In the genomic region with DNA sequence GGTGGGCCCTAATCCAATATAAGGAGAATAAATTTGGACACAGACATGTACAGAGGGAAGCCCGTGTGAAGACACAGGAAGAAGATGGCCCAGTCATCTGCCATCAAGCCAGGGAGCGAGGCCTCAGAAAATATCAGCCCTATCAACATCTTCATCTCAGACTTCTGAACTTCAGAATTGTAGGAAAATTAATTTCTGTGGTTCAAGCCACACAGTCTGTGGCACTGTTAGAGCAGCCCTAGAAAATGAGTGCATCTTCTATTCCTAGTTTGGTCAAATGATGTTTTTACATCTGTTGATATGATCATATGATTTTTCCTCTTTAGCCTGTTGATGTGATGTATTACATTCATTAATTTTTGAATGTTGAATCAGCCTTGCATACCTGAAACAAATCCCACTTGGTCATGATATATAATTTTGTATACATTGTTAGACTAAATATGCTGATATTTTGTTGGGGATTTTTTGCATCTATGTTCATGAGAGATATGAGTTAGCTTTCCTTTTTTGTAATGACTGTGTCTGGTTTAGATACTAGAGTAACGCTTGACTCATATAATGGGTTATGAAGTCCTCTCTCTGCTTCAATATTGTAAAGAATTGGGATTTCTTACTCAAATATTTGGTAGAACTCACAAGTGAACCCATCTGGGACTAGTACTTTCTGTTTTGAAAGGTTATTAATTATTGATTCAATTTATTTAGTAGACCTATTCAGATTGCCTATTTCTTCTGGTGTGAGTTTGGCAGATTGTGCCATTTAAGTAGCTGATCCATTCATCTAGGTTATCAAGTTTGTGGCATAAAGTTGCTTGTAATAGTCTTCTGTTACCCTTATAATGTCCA, we compare ENCODE assay signal across 16 cellular contexts.
DNase-seq lines count a peak whose midpoint lies in the region; ATAC-seq and TF ChIP-seq lines count a peak whose summit lies in the region.
"Had no signal": no experiment of that assay in that cellular context is flagged by ENCODE, and none has a peak within 500 bp of the region (broad histone marks: within the 10 kb centered on the region; RNA-seq: fewer than 3 reads in every experiment).

No MANE protein-coding gene starts in this region.

- intact Hi-C loops in cardiac septum (cut with DNase I), result no loop called here
- intact Hi-C loops in CD4-positive, alpha-beta T cell (cut with DNase I, micrococcal nuclease), result no loop called here

- no peaks in the 10 kb centered on the region for H3K4me1 Mint-ChIP-seq in CD4-positive, alpha-beta T cell (ENCODE audit: low read depth)
- H3K4me1 Mint-ChIP-seq: activated CD4-positive, alpha-beta T cell treated with anti-CD3 and anti-CD28 coated beads, Interleukin-2, amount 10 ng/mL, durations not matched to agents 24 days and 14 days had no signal

- H3K36me3 Mint-ChIP-seq in CD4-positive, alpha-beta T cell (ENCODE audit: low read depth), result no peaks in the 10 kb centered on the region
- H3K36me3 Mint-ChIP-seq: activated naive CD8-positive, alpha-beta T cell had no signal

- DNase-seq in activated CD4-positive, CD25-positive, alpha-beta regulatory T cell treated with anti-CD3 and anti-CD28 coated beads, Interleukin-2, amount 50 U/mL, for 72 hours, result no peak
- DNase-seq in islet precursor cell, result peak; percentile 16
- DNase-seq in cardiac septum (ENCODE audit: low spot score), result no peak
- DNase-seq in CD4-positive, alpha-beta T cell, result no peak
- no peak for DNase-seq in activated gamma-delta T cell (lab: John Stamatoyannopoulos, UW)
- DNase-seq: activated CD4-positive, alpha-beta T cell treated with anti-CD3 and anti-CD28 coated beads, Interleukin-2, amount 10 ng/mL, durations not matched to agents 24 days and 14 days; HCEC 1CT; KBM-7; NCI-H187 treated with DMSO at 0.1 percent for 48 hours; stimulated activated CD4-positive, alpha-beta T cell treated with anti-CD3 and anti-CD28 coated beads, Interleukin-4, amount 100 ng/mL, for 24 hours had no signal

- no peaks in the 10 kb centered on the region for H3K9me3 ChIP-seq in CD4-positive, alpha-beta T cell (ENCODE audit: control insufficient read depth, low read length)

- H3K27me3 Mint-ChIP-seq in CD4-positive, alpha-beta T cell, result peaks cover 4% of the 10 kb centered on the region

- ATAC-seq in activated CD4-positive, CD25-positive, alpha-beta regulatory T cell treated with anti-CD3 and anti-CD28 coated beads, Interleukin-2, amount 50 U/mL, for 24 hours, result peak; percentile 21 to 43
- ATAC-seq in GM21723 (IDR thresholded peaks at IDR 0.05; ENCODE audit: unreplicated experiment) (peak; percentile 77), HG03103 (IDR thresholded peaks at IDR 0.05; ENCODE audit: low read depth, unreplicated experiment) (peak; percentile 53)
- no peak for ATAC-seq in CD4-positive, alpha-beta T cell (ENCODE audit: poor library complexity)

- POLR2A ChIA-PET in CD4-positive, alpha-beta T cell (lab: Charles Lee), result no interaction called here

- H3K27me3 ChIP-seq in CD4-positive, alpha-beta T cell (ENCODE audit: control insufficient read depth, insufficient read depth, low read length), result no peaks in the 10 kb centered on the region

- H3K27ac Mint-ChIP-seq in CD4-positive, alpha-beta T cell, result no peak overlapping the region
- H3K27ac Mint-ChIP-seq: activated CD4-positive, alpha-beta T cell treated with anti-CD3 and anti-CD28 coated beads, Interleukin-2, amount 10 ng/mL, durations not matched to agents 24 days and 14 days; activated naive CD8-positive, alpha-beta T cell; progenitor cell of endocrine pancreas had no signal

- no peak for TF ChIP-seq CTCF in CD4-positive, alpha-beta T cell (IDR thresholded peaks at IDR 0.05)

- no peak overlapping the region for H3K4me3 Mint-ChIP-seq in CD4-positive, alpha-beta T cell
- H3K4me3 Mint-ChIP-seq: activated CD4-positive, alpha-beta T cell treated with anti-CD3 and anti-CD28 coated beads, Interleukin-2, amount 10 ng/mL, durations not matched to agents 24 days and 14 days; activated naive CD8-positive, alpha-beta T cell had no signal

- H3K9me3 Mint-ChIP-seq in CD4-positive, alpha-beta T cell, result peaks cover 6% of the 10 kb centered on the region
- H3K9me3 Mint-ChIP-seq: activated CD4-positive, alpha-beta T cell treated with anti-CD3 and anti-CD28 coated beads, Interleukin-2, amount 10 ng/mL, durations not matched to agents 24 days and 14 days had no signal

- no peak overlapping the region for H3K27ac ChIP-seq in CD4-positive, alpha-beta T cell (ENCODE audit: low read depth, low read length)
- H3K27ac ChIP-seq: 22Rv1 had no signal

- CTCF ChIA-PET in CD4-positive, alpha-beta T cell (lab: Charles Lee), result no interaction called here
